1 cellular context compared by ENCODE assay signal in the genomic region with DNA sequence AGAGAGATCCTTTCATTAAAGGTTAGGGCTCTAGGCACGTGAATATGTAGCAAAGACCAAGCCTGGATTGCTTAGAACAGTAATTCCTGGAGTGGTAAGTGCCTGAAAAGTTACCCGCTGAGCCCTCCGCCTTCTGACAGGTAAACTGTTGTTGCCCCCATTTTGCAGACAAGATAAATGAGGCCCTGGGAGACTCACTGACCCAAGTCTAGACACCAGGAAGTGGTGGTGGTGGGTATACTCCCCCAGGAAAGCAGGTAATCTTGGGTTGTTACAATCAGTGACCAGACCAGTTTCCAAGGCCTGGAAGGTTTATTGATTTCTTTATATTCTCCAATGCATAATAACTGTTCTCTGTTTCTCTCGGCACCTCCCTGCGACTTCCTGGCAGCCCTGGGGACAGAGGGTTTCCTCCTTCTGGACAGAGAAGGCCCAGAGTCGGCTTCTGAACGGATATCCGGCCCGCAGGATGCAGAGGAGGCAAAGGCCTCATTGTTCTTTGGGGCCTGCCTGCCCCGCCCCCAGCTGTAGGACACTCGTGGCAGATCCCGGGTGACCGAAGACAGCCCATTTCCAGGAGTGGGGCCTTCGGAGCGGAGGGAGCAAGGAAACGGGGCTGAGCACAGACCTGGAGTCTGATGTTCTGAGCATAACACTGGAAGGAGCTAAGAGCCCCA.
TF ChIP-seq lines count a peak whose summit lies in the region.

No MANE protein-coding gene starts in this region.

TF ChIP-seq in HepG2, 621 proteins besides CTCF, POLR2A, EP300 and RAD21 (continued from another document and continues in another):
- TF ChIP-seq, protein P1, sequence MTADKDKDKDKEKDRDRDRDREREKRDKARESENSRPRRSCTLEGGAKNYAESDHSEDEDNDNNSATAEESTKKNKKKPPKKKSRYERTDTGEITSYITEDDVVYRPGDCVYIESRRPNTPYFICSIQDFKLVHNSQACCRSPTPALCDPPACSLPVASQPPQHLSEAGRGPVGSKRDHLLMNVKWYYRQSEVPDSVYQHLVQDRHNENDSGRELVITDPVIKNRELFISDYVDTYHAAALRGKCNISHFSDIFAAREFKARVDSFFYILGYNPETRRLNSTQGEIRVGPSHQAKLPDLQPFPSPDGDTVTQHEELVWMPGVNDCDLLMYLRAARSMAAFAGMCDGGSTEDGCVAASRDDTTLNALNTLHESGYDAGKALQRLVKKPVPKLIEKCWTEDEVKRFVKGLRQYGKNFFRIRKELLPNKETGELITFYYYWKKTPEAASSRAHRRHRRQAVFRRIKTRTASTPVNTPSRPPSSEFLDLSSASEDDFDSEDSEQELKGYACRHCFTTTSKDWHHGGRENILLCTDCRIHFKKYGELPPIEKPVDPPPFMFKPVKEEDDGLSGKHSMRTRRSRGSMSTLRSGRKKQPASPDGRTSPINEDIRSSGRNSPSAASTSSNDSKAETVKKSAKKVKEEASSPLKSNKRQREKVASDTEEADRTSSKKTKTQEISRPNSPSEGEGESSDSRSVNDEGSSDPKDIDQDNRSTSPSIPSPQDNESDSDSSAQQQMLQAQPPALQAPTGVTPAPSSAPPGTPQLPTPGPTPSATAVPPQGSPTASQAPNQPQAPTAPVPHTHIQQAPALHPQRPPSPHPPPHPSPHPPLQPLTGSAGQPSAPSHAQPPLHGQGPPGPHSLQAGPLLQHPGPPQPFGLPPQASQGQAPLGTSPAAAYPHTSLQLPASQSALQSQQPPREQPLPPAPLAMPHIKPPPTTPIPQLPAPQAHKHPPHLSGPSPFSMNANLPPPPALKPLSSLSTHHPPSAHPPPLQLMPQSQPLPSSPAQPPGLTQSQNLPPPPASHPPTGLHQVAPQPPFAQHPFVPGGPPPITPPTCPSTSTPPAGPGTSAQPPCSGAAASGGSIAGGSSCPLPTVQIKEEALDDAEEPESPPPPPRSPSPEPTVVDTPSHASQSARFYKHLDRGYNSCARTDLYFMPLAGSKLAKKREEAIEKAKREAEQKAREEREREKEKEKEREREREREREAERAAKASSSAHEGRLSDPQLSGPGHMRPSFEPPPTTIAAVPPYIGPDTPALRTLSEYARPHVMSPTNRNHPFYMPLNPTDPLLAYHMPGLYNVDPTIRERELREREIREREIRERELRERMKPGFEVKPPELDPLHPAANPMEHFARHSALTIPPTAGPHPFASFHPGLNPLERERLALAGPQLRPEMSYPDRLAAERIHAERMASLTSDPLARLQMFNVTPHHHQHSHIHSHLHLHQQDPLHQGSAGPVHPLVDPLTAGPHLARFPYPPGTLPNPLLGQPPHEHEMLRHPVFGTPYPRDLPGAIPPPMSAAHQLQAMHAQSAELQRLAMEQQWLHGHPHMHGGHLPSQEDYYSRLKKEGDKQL (CRISPR knock-in tag; IDR thresholded peaks at IDR 0.05; ENCODE audit: low read depth), result no peak
- TF ChIP-seq ZNF251 (CRISPR knock-in tag; IDR thresholded peaks at IDR 0.05) (no peak), ARID2 (CRISPR knock-in tag; IDR thresholded peaks at IDR 0.05; ENCODE audit: borderline replicate concordance) (no peak), HMGA1 (CRISPR knock-in tag; conservative IDR thresholded peaks at IDR 0.05) (no peak), SNRNP70 (IDR thresholded peaks at IDR 0.05; ENCODE audit: low read depth, low read length) (no peak), ZNF503 (CRISPR knock-in tag; IDR thresholded peaks at IDR 0.05) (0 out of 2 replicates have a peak, but pooled peaks have one; percentile 22), ETV6 (CRISPR knock-in tag; conservative IDR thresholded peaks at IDR 0.05) (no peak), HDAC6 (IDR thresholded peaks at IDR 0.05; ENCODE audit: low read depth, low read length) (no peak), GLMP (CRISPR knock-in tag; IDR thresholded peaks at IDR 0.05; ENCODE audit: borderline replicate concordance) (no peak), PTBP1 (IDR thresholded peaks at IDR 0.05; ENCODE audit: low read depth, low read length, poor library complexity, severe bottlenecking) (no peak), ZBTB8A (CRISPR knock-in tag; IDR thresholded peaks at IDR 0.05; ENCODE audit: borderline replicate concordance, low read depth) (no peak), THYN1 (CRISPR knock-in tag; IDR thresholded peaks at IDR 0.05; ENCODE audit: borderline replicate concordance, low read depth) (no peak), TRAFD1 (CRISPR knock-in tag; IDR thresholded peaks at IDR 0.05; ENCODE audit: borderline replicate concordance) (no peak), NFKBIZ (CRISPR knock-in tag; IDR thresholded peaks at IDR 0.05) (no peak; the same call in 1 of the 2 replicates), SPEN (CRISPR knock-in tag; IDR thresholded peaks at IDR 0.05; ENCODE audit: low read depth) (peak; percentile 73; the same call in 1 of the 2 replicates), ZNF749 (CRISPR knock-in tag; IDR thresholded peaks at IDR 0.05; ENCODE audit: borderline replicate concordance) (no peak), NCOA5 (CRISPR knock-in tag; IDR thresholded peaks at IDR 0.05) (no peak), SIX1 (CRISPR knock-in tag; IDR thresholded peaks at IDR 0.05; ENCODE audit: borderline replicate concordance) (no peak), GPBP1L1 (CRISPR knock-in tag; IDR thresholded peaks at IDR 0.05) (no peak), ZNF674 (CRISPR knock-in tag; IDR thresholded peaks at IDR 0.05; ENCODE audit: low read depth) (0 out of 2 replicates have a peak, but pooled peaks have one; percentile 47), FOXC1 (CRISPR knock-in tag; IDR thresholded peaks at IDR 0.05; ENCODE audit: borderline replicate concordance) (peak; percentile 23; the same call in 1 of the 2 replicates), TCF12 (IDR thresholded peaks at IDR 0.05) (no peak), TCF12 (CRISPR knock-in tag; IDR thresholded peaks at IDR 0.05) (no peak), ATF3 (CRISPR knock-in tag; IDR thresholded peaks at IDR 0.05) (no peak), BCLAF1 (IDR thresholded peaks at IDR 0.05) (no peak), ATF7-NPFF (CRISPR knock-in tag; IDR thresholded peaks at IDR 0.05; ENCODE audit: low read depth) (no peak), PITX1 (CRISPR knock-in tag; IDR thresholded peaks at IDR 0.05) (no peak), POLR2AphosphoS5 (IDR thresholded peaks at IDR 0.05; ENCODE audit: low read depth, low read length) (peak; percentile 73), MAFF (IDR thresholded peaks at IDR 0.05; ENCODE audit: low read depth, low read length) (no peak), ZSCAN31 (CRISPR knock-in tag; IDR thresholded peaks at IDR 0.05; ENCODE audit: low read depth) (peak; percentile 75; the same call in 1 of the 2 replicates), MAF1 (CRISPR knock-in tag; IDR thresholded peaks at IDR 0.05; ENCODE audit: borderline replicate concordance) (no peak; the same call in 1 of the 2 replicates), PCBP2 (optimal IDR thresholded peaks at IDR 0.05; ENCODE audit: low read depth, low read length, poor library complexity, severe bottlenecking) (no peak), REL (CRISPR knock-in tag; conservative IDR thresholded peaks at IDR 0.05) (no peak), ZNF546 (CRISPR knock-in tag; conservative IDR thresholded peaks at IDR 0.05) (no peak), NFIC (IDR thresholded peaks at IDR 0.05; ENCODE audit: low read length) (0 out of 2 replicates have a peak, but pooled peaks have one; percentile 22), JARID2 (CRISPR knock-in tag; IDR thresholded peaks at IDR 0.05; ENCODE audit: insufficient replicate concordance) (no peak), ZNF577 (CRISPR knock-in tag; IDR thresholded peaks at IDR 0.05; ENCODE audit: borderline replicate concordance, low read depth) (no peak), RXRB (CRISPR knock-in tag; IDR thresholded peaks at IDR 0.05; ENCODE audit: borderline replicate concordance) (peak; percentile 34; the same call in 1 of the 2 replicates), PHF21A (CRISPR knock-in tag; IDR thresholded peaks at IDR 0.05) (peak; percentile 36; the same call in 1 of the 2 replicates)
- TF ChIP-seq, protein P2, sequence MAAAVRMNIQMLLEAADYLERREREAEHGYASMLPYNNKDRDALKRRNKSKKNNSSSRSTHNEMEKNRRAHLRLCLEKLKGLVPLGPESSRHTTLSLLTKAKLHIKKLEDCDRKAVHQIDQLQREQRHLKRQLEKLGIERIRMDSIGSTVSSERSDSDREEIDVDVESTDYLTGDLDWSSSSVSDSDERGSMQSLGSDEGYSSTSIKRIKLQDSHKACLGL (CRISPR knock-in tag; IDR thresholded peaks at IDR 0.05), result 0 out of 2 replicates have a peak, but pooled peaks have one; percentile 17
- TF ChIP-seq, protein P3, sequence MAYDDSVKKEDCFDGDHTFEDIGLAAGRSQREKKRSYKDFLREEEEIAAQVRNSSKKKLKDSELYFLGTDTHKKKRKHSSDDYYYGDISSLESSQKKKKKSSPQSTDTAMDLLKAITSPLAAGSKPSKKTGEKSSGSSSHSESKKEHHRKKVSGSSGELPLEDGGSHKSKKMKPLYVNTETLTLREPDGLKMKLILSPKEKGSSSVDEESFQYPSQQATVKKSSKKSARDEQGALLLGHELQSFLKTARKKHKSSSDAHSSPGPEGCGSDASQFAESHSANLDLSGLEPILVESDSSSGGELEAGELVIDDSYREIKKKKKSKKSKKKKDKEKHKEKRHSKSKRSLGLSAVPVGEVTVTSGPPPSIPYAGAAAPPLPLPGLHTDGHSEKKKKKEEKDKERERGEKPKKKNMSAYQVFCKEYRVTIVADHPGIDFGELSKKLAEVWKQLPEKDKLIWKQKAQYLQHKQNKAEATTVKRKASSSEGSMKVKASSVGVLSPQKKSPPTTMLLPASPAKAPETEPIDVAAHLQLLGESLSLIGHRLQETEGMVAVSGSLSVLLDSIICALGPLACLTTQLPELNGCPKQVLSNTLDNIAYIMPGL (CRISPR knock-in tag; IDR thresholded peaks at IDR 0.05; ENCODE audit: borderline replicate concordance in 1 of 2, low read depth in 1 of 2), result peak; percentile 38 to 61; a peak in 3 of 4 replicates
